ENCODE assay signal across 2 cellular contexts in the genomic region with DNA sequence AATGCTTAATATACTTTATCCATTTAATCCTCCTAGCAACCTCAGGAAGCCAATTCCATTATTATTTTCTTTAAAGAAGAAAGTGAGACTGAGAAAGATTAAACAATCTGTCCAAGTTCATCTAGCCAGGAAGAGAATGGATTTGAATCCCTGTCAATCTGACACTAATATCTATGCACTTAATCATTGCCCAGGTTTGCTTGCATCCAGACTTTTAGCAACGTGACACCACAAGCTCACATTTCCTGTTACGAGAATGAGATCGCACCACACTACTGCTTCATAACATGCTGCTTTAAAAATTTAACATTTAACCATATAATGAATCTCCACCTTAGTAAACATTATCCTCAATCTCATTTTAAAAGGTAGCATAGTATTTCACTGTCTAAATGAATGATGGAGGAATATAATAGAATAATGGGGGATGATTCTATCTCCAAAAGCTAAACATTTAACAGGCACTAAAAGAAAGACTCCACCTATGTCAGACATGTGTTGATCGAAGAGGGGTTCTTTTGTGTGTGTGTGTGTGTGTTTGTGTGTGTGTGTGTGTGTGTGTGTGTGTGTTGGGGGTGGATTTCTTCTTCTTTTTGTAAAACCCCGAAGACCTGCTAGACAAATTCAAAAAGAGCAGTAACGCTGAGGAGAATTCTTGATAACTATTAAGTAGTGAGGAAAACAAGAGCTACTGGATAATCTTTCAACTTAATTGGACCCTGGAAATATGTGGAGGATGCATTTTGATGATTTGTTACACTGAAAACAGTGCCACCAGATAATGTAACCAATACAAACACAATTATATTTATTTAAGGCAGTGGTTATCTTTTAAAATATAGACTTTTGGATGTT.
TF ChIP-seq lines count a peak whose summit lies in the region.

No MANE protein-coding gene starts in this region.

TF ChIP-seq in A549, 52 proteins besides CTCF, POLR2A, EP300 and RAD21:
- TF ChIP-seq NFE2L2 (conservative IDR thresholded peaks at IDR 0.05; ENCODE audit: low read length) (no peak), NR3C1 (IDR thresholded peaks at IDR 0.05) (no peak), CHD4 (IDR thresholded peaks at IDR 0.05; ENCODE audit: borderline replicate concordance) (no peak), HOXB5 (CRISPR knock-in tag; IDR thresholded peaks at IDR 0.05) (no peak), NPAS2 (CRISPR knock-in tag; IDR thresholded peaks at IDR 0.05; ENCODE audit: borderline replicate concordance) (no peak), SMC3 (IDR thresholded peaks at IDR 0.05) (no peak), RARB (CRISPR knock-in tag; IDR thresholded peaks at IDR 0.05) (no peak), ZNF302 (CRISPR knock-in tag; IDR thresholded peaks at IDR 0.05) (no peak), KDM1A (IDR thresholded peaks at IDR 0.05; ENCODE audit: low read depth) (no peak), BHLHE40 (IDR thresholded peaks at IDR 0.05; ENCODE audit: low read depth, low read length) (no peak), RFX5 (IDR thresholded peaks at IDR 0.05) (no peak), HEYL (CRISPR knock-in tag; IDR thresholded peaks at IDR 0.05) (no peak), HOXA7 (CRISPR knock-in tag; IDR thresholded peaks at IDR 0.05) (no peak), FOSL2 (IDR thresholded peaks at IDR 0.05) (no peak), FOSL2 (CRISPR knock-in tag; IDR thresholded peaks at IDR 0.05) (no peak), ZSCAN20 (CRISPR knock-in tag; IDR thresholded peaks at IDR 0.05) (no peak), PHF8 (IDR thresholded peaks at IDR 0.05; ENCODE audit: borderline replicate concordance, low read depth) (no peak), JUNB (IDR thresholded peaks at IDR 0.05) (no peak)
- TF ChIP-seq, protein P1, sequence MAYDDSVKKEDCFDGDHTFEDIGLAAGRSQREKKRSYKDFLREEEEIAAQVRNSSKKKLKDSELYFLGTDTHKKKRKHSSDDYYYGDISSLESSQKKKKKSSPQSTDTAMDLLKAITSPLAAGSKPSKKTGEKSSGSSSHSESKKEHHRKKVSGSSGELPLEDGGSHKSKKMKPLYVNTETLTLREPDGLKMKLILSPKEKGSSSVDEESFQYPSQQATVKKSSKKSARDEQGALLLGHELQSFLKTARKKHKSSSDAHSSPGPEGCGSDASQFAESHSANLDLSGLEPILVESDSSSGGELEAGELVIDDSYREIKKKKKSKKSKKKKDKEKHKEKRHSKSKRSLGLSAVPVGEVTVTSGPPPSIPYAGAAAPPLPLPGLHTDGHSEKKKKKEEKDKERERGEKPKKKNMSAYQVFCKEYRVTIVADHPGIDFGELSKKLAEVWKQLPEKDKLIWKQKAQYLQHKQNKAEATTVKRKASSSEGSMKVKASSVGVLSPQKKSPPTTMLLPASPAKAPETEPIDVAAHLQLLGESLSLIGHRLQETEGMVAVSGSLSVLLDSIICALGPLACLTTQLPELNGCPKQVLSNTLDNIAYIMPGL (CRISPR knock-in tag; IDR thresholded peaks at IDR 0.05; ENCODE audit: borderline replicate concordance): no peak
- TF ChIP-seq, protein P2, sequence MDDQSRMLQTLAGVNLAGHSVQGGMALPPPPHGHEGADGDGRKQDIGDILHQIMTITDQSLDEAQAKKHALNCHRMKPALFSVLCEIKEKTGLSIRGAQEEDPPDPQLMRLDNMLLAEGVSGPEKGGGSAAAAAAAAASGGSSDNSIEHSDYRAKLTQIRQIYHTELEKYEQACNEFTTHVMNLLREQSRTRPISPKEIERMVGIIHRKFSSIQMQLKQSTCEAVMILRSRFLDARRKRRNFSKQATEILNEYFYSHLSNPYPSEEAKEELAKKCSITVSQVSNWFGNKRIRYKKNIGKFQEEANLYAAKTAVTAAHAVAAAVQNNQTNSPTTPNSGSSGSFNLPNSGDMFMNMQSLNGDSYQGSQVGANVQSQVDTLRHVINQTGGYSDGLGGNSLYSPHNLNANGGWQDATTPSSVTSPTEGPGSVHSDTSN (IDR thresholded peaks at IDR 0.05): no peak
- TF ChIP-seq, protein P3, sequence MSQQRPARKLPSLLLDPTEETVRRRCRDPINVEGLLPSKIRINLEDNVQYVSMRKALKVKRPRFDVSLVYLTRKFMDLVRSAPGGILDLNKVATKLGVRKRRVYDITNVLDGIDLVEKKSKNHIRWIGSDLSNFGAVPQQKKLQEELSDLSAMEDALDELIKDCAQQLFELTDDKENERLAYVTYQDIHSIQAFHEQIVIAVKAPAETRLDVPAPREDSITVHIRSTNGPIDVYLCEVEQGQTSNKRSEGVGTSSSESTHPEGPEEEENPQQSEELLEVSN (IDR thresholded peaks at IDR 0.05; ENCODE audit: borderline replicate concordance, low read depth): no peak

TF ChIP-seq in HEK293T, 16 proteins besides CTCF, POLR2A, EP300 and RAD21:
- TF ChIP-seq ARNT (IDR thresholded peaks at IDR 0.05): no peak
- TF ChIP-seq NFRKB (IDR thresholded peaks at IDR 0.05): no peak
- TF ChIP-seq, protein P4, sequence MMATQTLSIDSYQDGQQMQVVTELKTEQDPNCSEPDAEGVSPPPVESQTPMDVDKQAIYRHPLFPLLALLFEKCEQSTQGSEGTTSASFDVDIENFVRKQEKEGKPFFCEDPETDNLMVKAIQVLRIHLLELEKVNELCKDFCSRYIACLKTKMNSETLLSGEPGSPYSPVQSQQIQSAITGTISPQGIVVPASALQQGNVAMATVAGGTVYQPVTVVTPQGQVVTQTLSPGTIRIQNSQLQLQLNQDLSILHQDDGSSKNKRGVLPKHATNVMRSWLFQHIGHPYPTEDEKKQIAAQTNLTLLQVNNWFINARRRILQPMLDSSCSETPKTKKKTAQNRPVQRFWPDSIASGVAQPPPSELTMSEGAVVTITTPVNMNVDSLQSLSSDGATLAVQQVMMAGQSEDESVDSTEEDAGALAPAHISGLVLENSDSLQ (IDR thresholded peaks at IDR 0.05): 0 out of 2 replicates have a peak, but pooled peaks have one; percentile 18
- no peak for TF ChIP-seq SP1 (IDR thresholded peaks at IDR 0.05)
- no peak for TF ChIP-seq BHLHE40 (IDR thresholded peaks at IDR 0.05; ENCODE audit: borderline replicate concordance)
- TF ChIP-seq LEF1 (IDR thresholded peaks at IDR 0.05; ENCODE audit: borderline replicate concordance): no peak
- TF ChIP-seq ZNF384 (IDR thresholded peaks at IDR 0.05): no peak
TF ChIP-seq in HEK293T: peak in this region for 1.
